In the genomic region with DNA sequence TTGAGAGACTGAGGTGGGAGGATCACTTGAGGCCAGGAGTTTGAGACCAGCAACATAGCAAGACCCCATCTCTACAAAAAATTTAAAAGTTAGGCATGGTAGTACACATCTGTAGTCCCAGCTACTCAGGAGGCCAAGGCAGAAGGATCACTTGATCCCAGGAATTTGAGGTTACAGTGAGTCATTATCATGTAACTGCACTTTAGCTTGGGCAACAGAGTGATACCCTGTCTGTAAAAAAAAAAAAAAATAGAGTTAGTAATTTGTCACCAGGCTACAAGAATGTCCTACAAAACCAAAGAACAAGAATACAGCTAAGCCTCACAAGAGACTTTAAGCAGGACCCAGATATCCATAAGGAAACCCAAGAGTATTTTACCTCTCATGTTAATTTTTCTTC, we compare ENCODE assay signal across 20 cellular contexts. TPM values are rescaled to one million over a fixed set of nuclear protein-coding genes. Genes with fewer than 3 reads are reported as not detected.
DNase-seq lines count a peak whose midpoint lies in the region; ATAC-seq, FAIRE-seq and TF ChIP-seq lines count a peak whose summit lies in the region.
"Had no signal": no experiment of that assay in that cellular context is flagged by ENCODE, and none has a peak within 500 bp of the region (broad histone marks: within the 10 kb centered on the region; RNA-seq: fewer than 3 reads in every experiment).

No MANE protein-coding gene starts in this region.

- H2AFZ ChIP-seq in H9 (ENCODE audit: low read length), result no peak overlapping the region

- H4K5ac ChIP-seq in H9 (ENCODE audit: insufficient read length, low read depth, low read length), result no peak overlapping the region

- no peak overlapping the region for H3K27ac Mint-ChIP-seq in H9
- H3K27ac Mint-ChIP-seq: CD4-positive, alpha-beta memory T cell had no signal

- no peak overlapping the region for H3K4me3 ChIP-seq in fibroblast of mammary gland (ENCODE audit: control insufficient read depth, low read depth, low read length)
- no peak overlapping the region for H3K4me3 ChIP-seq in adrenal gland
- H3K4me3 ChIP-seq: BLaER1 treated with 17β-estradiol and CSF1 and Interleukin-3, amounts not matched to agents 10 nM and 100 nM; K562 had no signal

- peaks cover 48 to 56% of the 10 kb centered on the region in 2 experiments for H3K4me1 Mint-ChIP-seq in H9
- H3K4me1 Mint-ChIP-seq: CD4-positive, alpha-beta memory T cell had no signal

- no peaks in the 10 kb centered on the region for H3K9me3 ChIP-seq in H9 (ENCODE audit: control insufficient read depth, low read depth, low read length)
- no peaks in the 10 kb centered on the region for H3K9me3 ChIP-seq in adrenal gland (replicated peaks in 1 of 3)
- H3K9me3 ChIP-seq: BLaER1 treated with 17β-estradiol and CSF1 and Interleukin-3, amounts not matched to agents 10 nM and 100 nM had no signal

- no peak overlapping the region for H4K8ac ChIP-seq in H9 (replicated peaks; ENCODE audit: insufficient read length, low read depth, low read length)

- no peak overlapping the region for H3K4me3 Mint-ChIP-seq in H9
- H3K4me3 Mint-ChIP-seq: CD4-positive, alpha-beta memory T cell had no signal

- intact Hi-C loops in adrenal gland (cut with DNase I), result no loop called here

- H3K79me2 ChIP-seq in H9 (ENCODE audit: insufficient read depth, low read length), result no peaks in the 10 kb centered on the region

- H2BK15ac ChIP-seq in H9 (ENCODE audit: low read depth, low read length), result no peak overlapping the region

- peaks cover 5 to 6% of the 10 kb centered on the region in 2 experiments; a peak in 3 of 5 replicates for H3K9me3 Mint-ChIP-seq in H9

- no peak overlapping the region for H3K14ac ChIP-seq in H9 (ENCODE audit: insufficient read depth, low read length)

- no peaks in the 10 kb centered on the region for H4K20me1 ChIP-seq in H9 (ENCODE audit: control insufficient read depth, insufficient read depth, insufficient read length)
- H4K20me1 ChIP-seq: BLaER1 treated with 17β-estradiol and CSF1 and Interleukin-3, amounts not matched to agents 10 nM and 100 nM had no signal

- H3K4me1 ChIP-seq in H9 (ENCODE audit: insufficient read depth, low read length) (peaks cover 5% of the 10 kb centered on the region; the same call in 1 of the 2 replicates), adrenal gland (replicated peaks in 1 of 2) (no peaks in the 10 kb centered on the region)
- H3K4me1 ChIP-seq: BLaER1 treated with 17β-estradiol and CSF1 and Interleukin-3, amounts not matched to agents 10 nM and 100 nM had no signal

- no peak overlapping the region for H2BK5ac ChIP-seq in H9 (ENCODE audit: insufficient read length, low read length)

- no peak overlapping the region for H2BK120ac ChIP-seq in H9 (ENCODE audit: low read depth, low read length, poor library complexity, severe bottlenecking)

- no peaks in the 10 kb centered on the region for H3K27me3 Mint-ChIP-seq in H9 (ENCODE audit: low read depth)

- peaks cover 0 to 9% (median 0%) of the 10 kb centered on the region in 3 experiments; a peak in 3 of 7 replicates for H3K36me3 Mint-ChIP-seq in H9 (ENCODE audit: insufficient read depth in 1 of 3, low read depth in 3 of 3)
- H3K36me3 Mint-ChIP-seq: CD4-positive, alpha-beta memory T cell had no signal

- no peaks in the 10 kb centered on the region for H3K79me1 ChIP-seq in H9 (ENCODE audit: insufficient read depth, low read depth, low read length, poor library complexity, severe bottlenecking)

- H2AK5ac ChIP-seq in H9 (ENCODE audit: insufficient read length, low read length), result no peak overlapping the region

- H3K23me2 ChIP-seq in H9 (ENCODE audit: insufficient read length, low read depth, low read length, poor library complexity, severe bottlenecking), result no peaks in the 10 kb centered on the region

- peak overlapping the region; percentile 33 for H2BK20ac ChIP-seq in H9 (ENCODE audit: low read depth, low read length, poor library complexity, severe bottlenecking)

- no peak overlapping the region for H2BK12ac ChIP-seq in H9 (ENCODE audit: insufficient read length, low read depth, low read length)

- no peak for ATAC-seq in GM19023 (IDR thresholded peaks at IDR 0.05; ENCODE audit: unreplicated experiment)
- ATAC-seq in GM21423 (IDR thresholded peaks at IDR 0.05; ENCODE audit: unreplicated experiment), result no peak
- ATAC-seq: HepG2, K562, SK-N-SH treated with all-trans-retinoic acid at 6 μM for 48 hours had no signal

- no peaks in the 10 kb centered on the region for H3K27me3 ChIP-seq in H9 (ENCODE audit: insufficient read depth, low read length)
- peaks cover 14% of the 10 kb centered on the region for H3K27me3 ChIP-seq in adrenal gland

- H3K18ac ChIP-seq in H9 (ENCODE audit: insufficient read length, low read depth, low read length), result no peak overlapping the region

- DNase-seq in H9 (no peak), RCC 7860 (ENCODE audit: low spot score) (peak; percentile 63), fibroblast of mammary gland (ENCODE audit: low read depth) (peak; percentile 23), amniotic stem cell (lab: John Stamatoyannopoulos, UW) (no peak), adrenal gland (no peak)
- DNase-seq: CD4-positive, alpha-beta memory T cell; DND-41; MV-4-11; NCI-H1694; NCI-H446 treated with DMSO at 0.1 percent for 48 hours; NCI-H526 treated with DMSO at 0.1 percent for 48 hours; SIG-M5 had no signal

- no peak overlapping the region for H3T11ph ChIP-seq in H9 (ENCODE audit: low read length)

- no peaks in the 10 kb centered on the region for H3K36me3 ChIP-seq in adrenal gland (replicated peaks in 1 of 2)
- H3K36me3 ChIP-seq: BLaER1 treated with 17β-estradiol and CSF1 and Interleukin-3, amounts not matched to agents 10 nM and 100 nM had no signal

- H3K9ac ChIP-seq in H9 (ENCODE audit: extremely low read depth, insufficient read length, low read length), result no peak overlapping the region
- H3K9ac ChIP-seq: BLaER1 treated with 17β-estradiol and CSF1 and Interleukin-3, amounts not matched to agents 10 nM and 100 nM had no signal

- no peak overlapping the region for H3K27ac ChIP-seq in H9 (ENCODE audit: insufficient read length, low read depth, low read length)
- no peak overlapping the region for H3K27ac ChIP-seq in adrenal gland
- H3K27ac ChIP-seq: BLaER1 treated with 17β-estradiol and CSF1 and Interleukin-3, amounts not matched to agents 10 nM and 100 nM had no signal

- no peak for TF ChIP-seq CTCF in H9 (conservative IDR thresholded peaks at IDR 0.05)
- no peak for TF ChIP-seq CTCF in fibroblast of mammary gland (conservative IDR thresholded peaks at IDR 0.05; ENCODE audit: control insufficient read depth, insufficient read depth, low read depth, low read length)
- no peak for TF ChIP-seq CTCF in adrenal gland (IDR thresholded peaks at IDR 0.05)

- H3K23ac ChIP-seq in H9 (ENCODE audit: insufficient read length, low read depth, low read length), result no peak overlapping the region

- H4K91ac ChIP-seq in H9 (ENCODE audit: insufficient read length, low read depth, low read length), result no peak overlapping the region

- peak; percentile 84 for FAIRE-seq in RCC 7860 (lab: Jason Lieb, UNC)
- FAIRE-seq: GM12892, H54, HepG2, K562 had no signal

- H3K4ac ChIP-seq in H9 (ENCODE audit: low read depth, low read length), result no peak overlapping the region

- no peak overlapping the region for H3K56ac ChIP-seq in H9 (ENCODE audit: insufficient read length, low read depth, low read length)

- H3K4me2 ChIP-seq in H9 (ENCODE audit: insufficient read depth, insufficient read length, low read length), result no peak overlapping the region
- H3K4me2 ChIP-seq: BLaER1 treated with 17β-estradiol and CSF1 and Interleukin-3, amounts not matched to agents 10 nM and 100 nM had no signal

- TF ChIP-seq POLR2A in adrenal gland (IDR thresholded peaks at IDR 0.05), result no peak

RNA-seq across cellular contexts. Expression of a gene that starts 27.0 kb away (rescaled TPM):
- 17.7 and 19.8 TPM in 2 replicates for total RNA-seq in H9 (2021)
- total RNA-seq in adrenal gland, result 10 to 100 TPM in 7 of 8 donors, 1 to 10 TPM in 1; 9.7 to 23.1 (median 14.5) TPM
- polyA plus RNA-seq in adrenal gland, result 10 to 100 TPM; 10.9 to 21.5 (median 17.2) TPM

RNA-seq across cellular contexts. Expression of a gene that starts 33.2 kb away (rescaled TPM):
- 1.9 and 2.3 TPM in 2 replicates for total RNA-seq in H9 (2021)
- under 1 TPM in 5 of 8 donors, not detected in 3; 0.07 to 0.50 (median 0.32) TPM for total RNA-seq in adrenal gland
- under 1 TPM in 1 of 3 donors, not detected in 2; 0.13 TPM for polyA plus RNA-seq in adrenal gland
- total RNA-seq: CD4-positive, alpha-beta memory T cell had no signal
- polyA plus RNA-seq: CD4-positive, alpha-beta memory T cell had no signal

Comparison
In these comparisons a context has a peak if more than half of its experiments do, and no peak if none do; other contexts are left out.
1. DNase-seq: peak in RCC 7860 (single experiment) and fibroblast of mammary gland (single experiment); none in H9 (single experiment), amniotic stem cell (single experiment) and adrenal gland (0 of 7).